ENCODE assay signal across 19 cellular contexts in the genomic region with DNA sequence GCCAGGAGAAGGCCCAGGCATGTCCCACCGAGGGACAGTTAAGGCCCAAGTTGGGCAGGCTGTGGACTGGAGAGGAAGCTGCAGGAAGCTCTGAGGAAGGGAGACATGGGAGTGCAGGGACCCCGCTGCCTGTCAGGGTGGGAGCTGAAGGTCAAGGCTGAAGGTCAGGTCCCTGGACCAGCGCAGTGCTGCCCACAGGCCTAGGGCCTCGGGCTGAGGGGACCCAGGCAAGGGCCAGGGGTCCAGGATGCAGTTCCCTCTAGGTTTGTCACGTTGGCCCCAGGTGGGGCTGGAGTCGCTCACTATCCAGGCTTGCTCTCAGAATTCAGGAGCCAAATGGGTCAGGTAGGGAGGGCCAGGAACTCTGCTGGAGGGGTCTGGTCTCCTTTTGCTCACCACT.
DNase-seq lines count a peak whose midpoint lies in the region; ATAC-seq and TF ChIP-seq lines count a peak whose summit lies in the region.
"Had no signal": no experiment of that assay in that cellular context is flagged by ENCODE, and none has a peak within 500 bp of the region (broad histone marks: within the 10 kb centered on the region; RNA-seq: fewer than 3 reads in every experiment).

No MANE protein-coding gene starts in this region.

- H3K27ac Mint-ChIP-seq in GM23338: peak overlapping the region; percentile 67; the same call in 1 of the 2 replicates
- H3K27ac Mint-ChIP-seq in activated CD4-positive, alpha-beta memory T cell treated with anti-CD3 and anti-CD28 coated beads for 36 hours: no peak overlapping the region
- H3K27ac Mint-ChIP-seq: B cell, T-cell had no signal

- H3K27me3 ChIP-seq in GM23338 (ENCODE audit: insufficient read depth) (no peaks in the 10 kb centered on the region), ascending aorta (no peaks in the 10 kb centered on the region), gastroesophageal sphincter (no peaks in the 10 kb centered on the region), spleen (replicated peaks in 1 of 7) (no peaks in the 10 kb centered on the region), BE2C (no peaks in the 10 kb centered on the region)
- H3K27me3 ChIP-seq: neutrophil had no signal

- H3K36me3 Mint-ChIP-seq in GM23338 (ENCODE audit: low read depth): peaks cover 5% of the 10 kb centered on the region; the same call in 2 of the 3 replicates
- H3K36me3 Mint-ChIP-seq in activated CD4-positive, alpha-beta memory T cell treated with anti-CD3 and anti-CD28 coated beads for 36 hours: no peaks in the 10 kb centered on the region

- H3K4me3 ChIP-seq in GM23338 (no peak overlapping the region), ascending aorta (no peak overlapping the region), gastroesophageal sphincter (no peak overlapping the region), spleen (no peak overlapping the region), BE2C (ENCODE audit: low read depth, low read length) (no peak overlapping the region)
- H3K4me3 ChIP-seq: lung had no signal

- peaks cover 32% of the 10 kb centered on the region for H3K4me1 Mint-ChIP-seq in GM23338
- no peaks in the 10 kb centered on the region for H3K4me1 Mint-ChIP-seq in activated CD4-positive, alpha-beta memory T cell treated with anti-CD3 and anti-CD28 coated beads for 36 hours (ENCODE audit: low read depth)
- H3K4me1 Mint-ChIP-seq: B cell, T-cell had no signal

- 90% methylated on average over 2 of the region's 6 CpGs; no CpG with 5 or more reads in 1 of the 2 donors for WGBS in gastroesophageal sphincter (ENCODE audit: low coverage in 1 of 2), 2 donors
- 65 to 88% (median 70%) methylated on average over 5 to 6 of the region's 6 CpGs for WGBS in spleen, 5 donors

- TF ChIP-seq POLR2A in gastroesophageal sphincter (IDR thresholded peaks at IDR 0.05) (no peak), spleen (IDR thresholded peaks at IDR 0.05) (no peak)

- no peaks in the 10 kb centered on the region for H3K9me2 ChIP-seq in GM23338 (ENCODE audit: insufficient read depth)

- no peaks in the 10 kb centered on the region for H3K9me3 Mint-ChIP-seq in GM23338
- no peaks in the 10 kb centered on the region for H3K9me3 Mint-ChIP-seq in activated CD4-positive, alpha-beta memory T cell treated with anti-CD3 and anti-CD28 coated beads for 36 hours
- H3K9me3 Mint-ChIP-seq: T-cell had no signal

- peaks cover 11% of the 10 kb centered on the region for H3K27me3 Mint-ChIP-seq in GM23338 (ENCODE audit: insufficient read depth, low read depth, poor library complexity)
- no peaks in the 10 kb centered on the region for H3K27me3 Mint-ChIP-seq in activated CD4-positive, alpha-beta memory T cell treated with anti-CD3 and anti-CD28 coated beads for 36 hours
- H3K27me3 Mint-ChIP-seq: B cell, T-cell had no signal

- no peak overlapping the region for H3K4me3 Mint-ChIP-seq in GM23338
- no peak overlapping the region for H3K4me3 Mint-ChIP-seq in activated CD4-positive, alpha-beta memory T cell treated with anti-CD3 and anti-CD28 coated beads for 36 hours
- H3K4me3 Mint-ChIP-seq: B cell, T-cell had no signal

- no peaks in the 10 kb centered on the region for H3F3A ChIP-seq in GM23338 (replicated peaks; ENCODE audit: low read depth)

- POLR2A ChIA-PET in activated CD4-positive, alpha-beta memory T cell treated with anti-CD3 and anti-CD28 coated beads for 36 hours (lab: Charles Lee): no interaction called here

- ATAC-seq in GM23338 (no peak), gastroesophageal sphincter (no peak), HG02763 (IDR thresholded peaks at IDR 0.05; ENCODE audit: unreplicated experiment) (no peak)
- ATAC-seq: PC-3, T-cell had no signal

- CTCF ChIA-PET in activated CD4-positive, alpha-beta memory T cell treated with anti-CD3 and anti-CD28 coated beads for 36 hours (lab: Charles Lee): interaction anchor here (0.9 kb wide), 1 partner anchor 10 kb away, joined by 3 read pairs; no protein-coding TSS in a partner anchor

- no peak overlapping the region for H3K4me2 ChIP-seq in GM23338

- H2AFZ ChIP-seq in GM23338: no peak overlapping the region

- no peak for TF ChIP-seq EP300 in gastroesophageal sphincter (IDR thresholded peaks at IDR 0.05)

- H3K36me3 ChIP-seq in GM23338 (ENCODE audit: insufficient read depth) (no peaks in the 10 kb centered on the region), ascending aorta (peaks cover 2 to 13% of the 10 kb centered on the region in 2 donors), gastroesophageal sphincter (peaks cover 0 to 27% of the 10 kb centered on the region in 2 donors), spleen (peaks cover 0 to 11% (median 0%) of the 10 kb centered on the region in 6 donors), BE2C (no peaks in the 10 kb centered on the region)
- H3K36me3 ChIP-seq: neutrophil had no signal

- TF ChIP-seq CTCF in GM23338 (conservative IDR thresholded peaks at IDR 0.05; ENCODE audit: low read depth in 2 of 2) (no peak), ascending aorta (IDR thresholded peaks at IDR 0.05) (no peak), gastroesophageal sphincter (IDR thresholded peaks at IDR 0.05) (no peak), spleen (IDR thresholded peaks at IDR 0.05 in 8 of 11, conservative IDR thresholded peaks at IDR 0.05 in 3 of 11) (no peak), BE2C (IDR thresholded peaks at IDR 0.05; ENCODE audit: low read depth, low read length) (no peak)

- no peak for DNase-seq in GM23338 (ENCODE audit: low spot score)
- no peak for DNase-seq in ascending aorta (ENCODE audit: low spot score in 2 of 2)
- no peak for DNase-seq in spleen
- DNase-seq in BE2C: no peak
- DNase-seq in foreskin melanocyte: no peak
- DNase-seq in activated CD4-positive, alpha-beta memory T cell treated with anti-CD3 and anti-CD28 coated beads for 36 hours: no peak
- DNase-seq: activated CD4-positive, CD25-positive, alpha-beta regulatory T cell treated with anti-CD3 and anti-CD28 coated beads, Interleukin-2, amount 50 U/mL, for 72 hours; activated T-cell treated with anti-CD3 and anti-CD28 coated beads, Interleukin-2, amount 50 U/mL, for 48 hours; DMS79; hippocampal formation; NCI-H1417 treated with DMSO at 0.1 percent for 48 hours; NCI-H446 treated with DMSO at 0.1 percent for 48 hours; PC-3; T-cell had no signal

- H3K27ac ChIP-seq in GM23338 (ENCODE audit: low read depth): no peak overlapping the region; the same call in 1 of the 2 replicates
- peak overlapping the region; percentile 59 to 82 for H3K27ac ChIP-seq in ascending aorta
- H3K27ac ChIP-seq in gastroesophageal sphincter: peak overlapping the region in 3 of 4 donors; percentile 41 to 62 (median 61)
- peak overlapping the region in 5 of 8 donors; percentile 8 to 55 (median 34) for H3K27ac ChIP-seq in spleen
- H3K27ac ChIP-seq: neutrophil had no signal

- intact Hi-C loops in ascending aorta (cut with DNase I): no loop called here
- intact Hi-C loops in spleen (cut with DNase I; ENCODE audit: low total_unique reads): no loop called here
- intact Hi-C loops in activated CD4-positive, alpha-beta memory T cell treated with anti-CD3 and anti-CD28 coated beads for 36 hours (cut with micrococcal nuclease): no loop called here

- H4K20me1 ChIP-seq in GM23338 (replicated peaks; ENCODE audit: insufficient read depth): no peaks in the 10 kb centered on the region; the same call in 1 of the 2 replicates

- H3K9me3 ChIP-seq in ascending aorta: no peaks in the 10 kb centered on the region
- H3K9me3 ChIP-seq in gastroesophageal sphincter: no peaks in the 10 kb centered on the region
- H3K9me3 ChIP-seq in spleen: no peaks in the 10 kb centered on the region
- H3K9me3 ChIP-seq in BE2C: no peaks in the 10 kb centered on the region
- H3K9me3 ChIP-seq: neutrophil had no signal

- peaks cover 16% of the 10 kb centered on the region for H3K79me2 ChIP-seq in GM23338 (replicated peaks; ENCODE audit: insufficient read depth)

- H3K4me1 ChIP-seq in GM23338 (ENCODE audit: insufficient read depth) (peaks cover 22% of the 10 kb centered on the region), ascending aorta (peaks cover 19 to 59% of the 10 kb centered on the region in 2 donors), gastroesophageal sphincter (peaks cover 0 to 74% (median 28%) of the 10 kb centered on the region in 3 donors), spleen (peaks cover 0 to 58% (median 17%) of the 10 kb centered on the region in 6 donors), BE2C (no peaks in the 10 kb centered on the region)

TF ChIP-seq in GM23338, 12 proteins besides CTCF, POLR2A, EP300 and RAD21 (continues in another document):
- TF ChIP-seq ZNF331 (CRISPR knock-in tag; IDR thresholded peaks at IDR 0.05; ENCODE audit: low read depth): no peak
- TF ChIP-seq STAT1 (IDR thresholded peaks at IDR 0.05; ENCODE audit: unreplicated experiment): no peak
- no peak for TF ChIP-seq EZH2 (IDR thresholded peaks at IDR 0.05; ENCODE audit: low read depth, unreplicated experiment)
- TF ChIP-seq, protein P1, sequence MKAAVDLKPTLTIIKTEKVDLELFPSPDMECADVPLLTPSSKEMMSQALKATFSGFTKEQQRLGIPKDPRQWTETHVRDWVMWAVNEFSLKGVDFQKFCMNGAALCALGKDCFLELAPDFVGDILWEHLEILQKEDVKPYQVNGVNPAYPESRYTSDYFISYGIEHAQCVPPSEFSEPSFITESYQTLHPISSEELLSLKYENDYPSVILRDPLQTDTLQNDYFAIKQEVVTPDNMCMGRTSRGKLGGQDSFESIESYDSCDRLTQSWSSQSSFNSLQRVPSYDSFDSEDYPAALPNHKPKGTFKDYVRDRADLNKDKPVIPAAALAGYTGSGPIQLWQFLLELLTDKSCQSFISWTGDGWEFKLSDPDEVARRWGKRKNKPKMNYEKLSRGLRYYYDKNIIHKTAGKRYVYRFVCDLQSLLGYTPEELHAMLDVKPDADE (IDR thresholded peaks at IDR 0.05): no peak
- TF ChIP-seq POLR2AphosphoS5 (IDR thresholded peaks at IDR 0.05; ENCODE audit: low read depth): no peak
- TF ChIP-seq CREB1 (CRISPR knock-in tag; IDR thresholded peaks at IDR 0.05; ENCODE audit: low read depth): no peak
